Comparison of ENCODE assay signal across 1 cellular context in genomic region chr7:138506764-138507163, GRCh38.
TF ChIP-seq lines count a peak whose summit lies in the region.

No MANE protein-coding gene starts in this region.

TF ChIP-seq in WTC11, 78 proteins besides CTCF, POLR2A, EP300 and RAD21 (continued from another document):
- TF ChIP-seq ZSCAN18 (CRISPR knock-in tag; IDR thresholded peaks at IDR 0.05): no peak
- no peak for TF ChIP-seq NR1H2 (CRISPR knock-in tag; IDR thresholded peaks at IDR 0.05)
